ENCODE assay signal across 13 cellular contexts in genomic region chr16:23917621-23918020, GRCh38.
DNase-seq lines count a peak whose midpoint lies in the region; ATAC-seq lines count a peak whose summit lies in the region.
"Had no signal": no experiment of that assay in that cellular context is flagged by ENCODE, and none has a peak within 500 bp of the region (broad histone marks: within the 10 kb centered on the region; RNA-seq: fewer than 3 reads in every experiment).

No MANE protein-coding gene starts in this region.

- H3K27ac ChIP-seq in right cardiac atrium (ENCODE audit: low read length), result no peak overlapping the region
- H3K27ac ChIP-seq: neural progenitor cell, thyroid gland, WERI-Rb-1 had no signal

- intact Hi-C loops in right cardiac atrium (cut with DNase I), result loop anchor here in 1 of 4 donors (10.0 kb wide), 1 partner anchor 63 kb away; no protein-coding TSS in a partner anchor

- 80% methylated on average over 6 of the region's 6 CpGs for WGBS in right cardiac atrium

- H3K9me3 Mint-ChIP-seq in activated T-cell treated with anti-CD3 and anti-CD28 coated beads, Interleukin-2, amount 50 U/mL, for 72 hours, result peaks cover 0 to 2% of the 10 kb centered on the region in 2 donors
- H3K9me3 Mint-ChIP-seq: neural progenitor cell had no signal

- peak overlapping the region; percentile 9 to 48 for H3K4me3 Mint-ChIP-seq in activated T-cell treated with anti-CD3 and anti-CD28 coated beads, Interleukin-2, amount 50 U/mL, for 72 hours
- H3K4me3 Mint-ChIP-seq: neural progenitor cell had no signal

- H3K4me1 ChIP-seq in right cardiac atrium (ENCODE audit: control insufficient read depth, insufficient read depth, low read length), result no peaks in the 10 kb centered on the region
- H3K4me1 ChIP-seq: neural progenitor cell, thyroid gland had no signal

- peaks cover 13 to 28% of the 10 kb centered on the region in 2 donors for H3K36me3 Mint-ChIP-seq in activated T-cell treated with anti-CD3 and anti-CD28 coated beads, Interleukin-2, amount 50 U/mL, for 72 hours (ENCODE audit: insufficient read depth in 2 of 2)
- H3K36me3 Mint-ChIP-seq: neural progenitor cell had no signal

- peak; percentile 69 to 75 for ATAC-seq in activated T-cell treated with anti-CD3 and anti-CD28 coated beads, Interleukin-2, amount 50 U/mL, for 72 hours (replicated peaks in 1 of 2)
- ATAC-seq in GM21381 (IDR thresholded peaks at IDR 0.05; ENCODE audit: unreplicated experiment) (peak; percentile 68), HG03521 (IDR thresholded peaks at IDR 0.05; ENCODE audit: unreplicated experiment) (peak; percentile 50), GM21423 (IDR thresholded peaks at IDR 0.05; ENCODE audit: unreplicated experiment) (no peak), GM21447 (IDR thresholded peaks at IDR 0.05; ENCODE audit: unreplicated experiment) (no peak), right cardiac atrium (no peak)
- ATAC-seq in stimulated activated naive CD8-positive, alpha-beta T cell treated with anti-CD3 and anti-CD28 coated beads, Interleukin-15, Interleukin-2, amounts not matched to agents 100 U/mL and 50 U/mL, for 24 hours, result peak; percentile 38

- no peaks in the 10 kb centered on the region for H3K27me3 Mint-ChIP-seq in activated T-cell treated with anti-CD3 and anti-CD28 coated beads, Interleukin-2, amount 50 U/mL, for 72 hours (ENCODE audit: low read depth)

- peak; percentile 6 to 12 for DNase-seq in activated T-cell treated with anti-CD3 and anti-CD28 coated beads, Interleukin-2, amount 50 U/mL, for 72 hours
- no peak for DNase-seq in activated T-cell treated with anti-CD3 and anti-CD28 coated beads, Interleukin-2, amount 50 U/mL, for 48 hours
- no peak for DNase-seq in stimulated activated naive CD8-positive, alpha-beta T cell treated with anti-CD3 and anti-CD28 coated beads, Interleukin-15, Interleukin-2, amounts not matched to agents 100 U/mL and 50 U/mL, for 24 hours
- DNase-seq in right cardiac atrium, result no peak
- DNase-seq: NCI-H82, RPMI8226, thyroid gland, WERI-Rb-1 had no signal

- peak overlapping the region; percentile 25 for H3K27ac Mint-ChIP-seq in activated T-cell treated with anti-CD3 and anti-CD28 coated beads, Interleukin-2, amount 50 U/mL, for 72 hours
- H3K27ac Mint-ChIP-seq: neural progenitor cell had no signal

- H3K4me1 Mint-ChIP-seq in activated T-cell treated with anti-CD3 and anti-CD28 coated beads, Interleukin-2, amount 50 U/mL, for 72 hours (ENCODE audit: low read depth), result peaks cover 52% of the 10 kb centered on the region

- H3K4me3 ChIP-seq in right cardiac atrium (ENCODE audit: low read length), result no peak overlapping the region
- H3K4me3 ChIP-seq: neural progenitor cell, thyroid gland had no signal

- H3K9me3 ChIP-seq in right cardiac atrium (ENCODE audit: control insufficient read depth, low read length), result no peaks in the 10 kb centered on the region
- H3K9me3 ChIP-seq: thyroid gland had no signal

- no peaks in the 10 kb centered on the region for H3K27me3 ChIP-seq in right cardiac atrium (ENCODE audit: control insufficient read depth, insufficient read depth)
- H3K27me3 ChIP-seq: neural progenitor cell, thyroid gland had no signal

Comparison
In these comparisons a context has a peak if more than half of its experiments do, and no peak if none do; other contexts are left out.
1. DNase-seq: peak in activated T-cell treated with anti-CD3 and anti-CD28 coated beads, Interleukin-2, amount 50 U/mL, for 72 hours (2 of 2); none in activated T-cell treated with anti-CD3 and anti-CD28 coated beads, Interleukin-2, amount 50 U/mL, for 48 hours (0 of 2), stimulated activated naive CD8-positive, alpha-beta T cell treated with anti-CD3 and anti-CD28 coated beads, Interleukin-15, Interleukin-2, amounts not matched to agents 100 U/mL and 50 U/mL, for 24 hours (single experiment) and right cardiac atrium (0 of 3).
2. ATAC-seq: peak in activated T-cell treated with anti-CD3 and anti-CD28 coated beads, Interleukin-2, amount 50 U/mL, for 72 hours (2 of 2), GM21381 (single experiment), HG03521 (single experiment) and stimulated activated naive CD8-positive, alpha-beta T cell treated with anti-CD3 and anti-CD28 coated beads, Interleukin-15, Interleukin-2, amounts not matched to agents 100 U/mL and 50 U/mL, for 24 hours (single experiment); none in GM21423 (single experiment), GM21447 (single experiment) and right cardiac atrium (0 of 2).